25 cellular contexts compared by ENCODE assay signal in the genomic region with DNA sequence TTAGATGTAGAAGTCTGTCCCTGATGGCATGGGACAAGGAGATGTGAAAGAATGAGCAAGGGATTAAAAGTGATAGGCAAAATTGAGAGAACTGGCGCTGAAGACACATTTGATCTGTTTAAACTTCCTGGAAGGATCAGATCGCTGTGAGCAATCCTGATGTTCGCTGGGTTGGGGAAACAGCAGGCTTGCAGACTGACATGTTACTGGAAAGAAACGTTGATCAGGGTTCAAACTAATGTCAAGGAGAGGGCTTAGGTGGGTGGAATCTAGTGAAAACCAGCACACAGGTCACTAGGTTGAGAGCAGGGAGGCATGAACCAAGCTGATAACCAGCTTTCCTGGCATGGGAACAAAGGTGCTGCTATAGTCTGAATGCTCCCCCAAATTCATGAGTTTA. TPM values are rescaled to one million over a fixed set of nuclear protein-coding genes. Genes with fewer than 3 reads are reported as not detected.
DNase-seq lines count a peak whose midpoint lies in the region; ATAC-seq, FAIRE-seq and TF ChIP-seq lines count a peak whose summit lies in the region.
"Had no signal": no experiment of that assay in that cellular context is flagged by ENCODE, and none has a peak within 500 bp of the region (broad histone marks: within the 10 kb centered on the region; RNA-seq: fewer than 3 reads in every experiment).

No MANE protein-coding gene starts in this region.

- no peaks in the 10 kb centered on the region for H3K9me2 ChIP-seq in PC-3 (replicated peaks; ENCODE audit: low read length)

- peak overlapping the region; percentile 56 for H3K27ac Mint-ChIP-seq in Caco-2 (ENCODE audit: unreplicated experiment)
- no peak overlapping the region for H3K27ac Mint-ChIP-seq in CD4-positive, alpha-beta T cell
- H3K27ac Mint-ChIP-seq: CD8-positive, alpha-beta memory T cell; GM23338; HFFc6 had no signal

- no peaks in the 10 kb centered on the region for H3K79me2 ChIP-seq in PC-3 (ENCODE audit: low read length)
- H3K79me2 ChIP-seq in HepG2 (ENCODE audit: insufficient read depth, low read length) = no peaks in the 10 kb centered on the region

- POLR2A ChIA-PET in Caco-2 (lab: Charles Lee) (interaction anchor here (1.2 kb wide), 1 partner anchor 11 kb away, joined by 4 read pairs; no protein-coding TSS in a partner anchor), PC-3 (lab: Charles Lee; ENCODE audit: unreplicated experiment) (interaction anchor here (0.6 kb wide), 1 partner anchor 336 kb away, joined by 7 read pairs; no protein-coding TSS in a partner anchor), HepG2 (lab: Yijun Ruan, JAX) (no interaction called here)
- POLR2A ChIA-PET in CD4-positive, alpha-beta T cell (lab: Charles Lee) = interaction anchor here (1.2 to 2.2 kb wide), 3 partner anchors 11 to 651 kb away, joined by 3 to 7 read pairs (median 4); no protein-coding TSS in a partner anchor

- 5% methylated on average over 4 of the region's 4 CpGs for WGBS in HepG2 (ENCODE audit: low lambda C conversion rate)

- H3K9me3 Mint-ChIP-seq in Caco-2 (ENCODE audit: unreplicated experiment) = no peaks in the 10 kb centered on the region
- H3K9me3 Mint-ChIP-seq in CD4-positive, alpha-beta T cell = no peaks in the 10 kb centered on the region
- H3K9me3 Mint-ChIP-seq: CD4-positive, CD25-positive, alpha-beta regulatory T cell; HFFc6 had no signal

- peaks cover 22% of the 10 kb centered on the region for H3K4me1 Mint-ChIP-seq in Caco-2 (ENCODE audit: low read depth, unreplicated experiment)
- H3K4me1 Mint-ChIP-seq in CD4-positive, alpha-beta T cell (ENCODE audit: low read depth) = peaks cover 34% of the 10 kb centered on the region

- H3K4me3 Mint-ChIP-seq in Caco-2 (ENCODE audit: unreplicated experiment) = peak overlapping the region; percentile 5
- H3K4me3 Mint-ChIP-seq in CD4-positive, alpha-beta T cell = no peak overlapping the region
- H3K4me3 Mint-ChIP-seq: CD4-positive, CD25-positive, alpha-beta regulatory T cell; GM23338; HFFc6 had no signal

- H4K20me1 ChIP-seq in BLaER1 (no peaks in the 10 kb centered on the region), PC-3 (ENCODE audit: low read length) (no peaks in the 10 kb centered on the region), HepG2 (ENCODE audit: insufficient read depth, low read length) (no peaks in the 10 kb centered on the region)

- H3K27ac ChIP-seq in BLaER1 = no peak overlapping the region
- H3K27ac ChIP-seq in PC-3 (ENCODE audit: low read length) = peak overlapping the region; percentile 98
- no peak overlapping the region for H3K27ac ChIP-seq in HepG2 (ENCODE audit: extremely low read length, insufficient read depth, low read length)
- no peak overlapping the region for H3K27ac ChIP-seq in CD4-positive, alpha-beta T cell (ENCODE audit: low read depth, low read length)
- H3K27ac ChIP-seq: A549, C4-2B had no signal

- H3K9ac ChIP-seq in BLaER1 (no peak overlapping the region), PC-3 (ENCODE audit: low read length) (peak overlapping the region; percentile 71; the same call in 1 of the 2 replicates), HepG2 (ENCODE audit: insufficient read depth, low read depth, low read length) (no peak overlapping the region)

- peaks cover 5% of the 10 kb centered on the region for H3K36me3 Mint-ChIP-seq in Caco-2 (ENCODE audit: insufficient read depth, unreplicated experiment)
- H3K36me3 Mint-ChIP-seq in CD4-positive, alpha-beta T cell (ENCODE audit: low read depth) = no peaks in the 10 kb centered on the region
- H3K36me3 Mint-ChIP-seq: CD4-positive, CD25-positive, alpha-beta regulatory T cell had no signal

- H3K4me1 ChIP-seq in BLaER1 = peaks cover 15% of the 10 kb centered on the region
- peaks cover 53% of the 10 kb centered on the region for H3K4me1 ChIP-seq in Caco-2
- peaks cover 60% of the 10 kb centered on the region for H3K4me1 ChIP-seq in PC-3 (ENCODE audit: insufficient read depth, low read length)
- peaks cover 62% of the 10 kb centered on the region for H3K4me1 ChIP-seq in HepG2 (ENCODE audit: insufficient read depth, low read length)
- H3K4me1 ChIP-seq: HAP-1 had no signal

- H3K36me3 ChIP-seq in BLaER1 (no peaks in the 10 kb centered on the region), Caco-2 (ENCODE audit: control insufficient read depth, insufficient read depth, low read length) (no peaks in the 10 kb centered on the region), PC-3 (ENCODE audit: low read depth, low read length) (no peaks in the 10 kb centered on the region), HepG2 (replicated peaks in 1 of 2; ENCODE audit: control insufficient read depth in 1 of 2, insufficient read depth in 2 of 2, low read length in 2 of 2) (no peaks in the 10 kb centered on the region)
- H3K36me3 ChIP-seq: BE2C, HAP-1 had no signal

- H3K4me3 ChIP-seq in BLaER1 (no peak overlapping the region), Caco-2 (ENCODE audit: low read depth, low read length) (no peak overlapping the region), PC-3 (ENCODE audit: low read length) (no peak overlapping the region), HepG2 (replicated peaks in 1 of 3; ENCODE audit: insufficient read depth in 1 of 3, low read depth in 2 of 3, low read length in 3 of 3) (no peak overlapping the region)
- H3K4me3 ChIP-seq: A549, GM23338, HAP-1 had no signal

- no TSS peak for BruUV-seq in Caco-2 (replicated peaks; lab: Mats Ljungman, UMichigan)
- BruUV-seq in PC-3 (replicated peaks; lab: Mats Ljungman, UMichigan) = no TSS peak
- BruUV-seq in HepG2 (replicated peaks; lab: Mats Ljungman, UMichigan) = no TSS peak

- H3F3A ChIP-seq in PC-3 (ENCODE audit: low read length, unreplicated experiment) = peaks cover 5% of the 10 kb centered on the region

- H3K4me2 ChIP-seq in BLaER1 (peak overlapping the region; percentile 50; the same call in 1 of the 2 replicates), PC-3 (ENCODE audit: low read length) (no peak overlapping the region), HepG2 (ENCODE audit: low read depth, low read length) (no peak overlapping the region; the same call in 1 of the 2 replicates)
- H3K4me2 ChIP-seq: A549, GM23338 had no signal

- TF ChIP-seq POLR2A in HepG2 (IDR thresholded peaks at IDR 0.05; ENCODE audit: insufficient read depth in 1 of 2, low read depth in 2 of 2, low read length in 2 of 2) (no peak), GM12891 (IDR thresholded peaks at IDR 0.05; ENCODE audit: low read depth, low read length) (no peak)

- in situ Hi-C loops in HepG2 (cut with HindIII; ENCODE audit: extremely low pct_ligation_motif_present, low pct_unique_long_range_greater_than_20kb) = loop anchor here (5.0 kb wide), 1 partner anchor 34 kb away; the partner anchor contains the start of gene SPTSSB

- CTCF ChIA-PET in Caco-2 (lab: Charles Lee) = no interaction called here
- CTCF ChIA-PET in PC-3 (lab: Charles Lee) = no interaction called here
- CTCF ChIA-PET in HepG2 (lab: Yijun Ruan, JAX; ENCODE audit: low intra/inter-chr PET ratio, low total read pairs) = interaction anchor here (1.1 kb wide), 1 partner anchor 132 kb away, joined by 3 read pairs; no protein-coding TSS in a partner anchor
- CTCF ChIA-PET in CD4-positive, alpha-beta T cell (lab: Charles Lee) = no interaction called here

- no peaks in the 10 kb centered on the region for H3K27me3 Mint-ChIP-seq in Caco-2 (ENCODE audit: insufficient read depth, unreplicated experiment)
- no peaks in the 10 kb centered on the region for H3K27me3 Mint-ChIP-seq in CD4-positive, alpha-beta T cell

- H3K9me3 ChIP-seq in BLaER1 (peaks cover 10% of the 10 kb centered on the region; the same call in 1 of the 2 replicates), Caco-2 (no peaks in the 10 kb centered on the region; the same call in none of the 2 replicates), PC-3 (ENCODE audit: low read length) (no peaks in the 10 kb centered on the region), HepG2 (ENCODE audit: low read length) (no peaks in the 10 kb centered on the region)
- H3K9me3 ChIP-seq in CD4-positive, alpha-beta T cell (ENCODE audit: control insufficient read depth, low read length) = no peaks in the 10 kb centered on the region
- H3K9me3 ChIP-seq: A549, BE2C, HAP-1 had no signal

- DNase-seq in Caco-2 (no peak), PC-3 (no peak), HepG2 (ENCODE audit: low spot score) (no peak), GM12891 (ENCODE audit: insufficient read length, low spot score) (no peak), LoVo (ENCODE audit: low spot score) (no peak)
- DNase-seq in CD4-positive, alpha-beta T cell = no peak
- DNase-seq: 8988T, ACHN, BE2C, Calu3, DMS79 treated with DMSO at 0.1 percent for 48 hours, GF-D8, HFFc6 had no signal

- H2AFZ ChIP-seq in PC-3 (ENCODE audit: low read length) = no peak overlapping the region
- no peak overlapping the region for H2AFZ ChIP-seq in HepG2 (ENCODE audit: low read length)
- H2AFZ ChIP-seq: GM23338 had no signal

- TF ChIP-seq EP300 in HepG2 (IDR thresholded peaks at IDR 0.05; ENCODE audit: low read depth in 2 of 2, low read length in 2 of 2) (no peak), HepG2 (CRISPR knock-in tag; IDR thresholded peaks at IDR 0.05; ENCODE audit: borderline replicate concordance) (no peak)

- H3K27me3 ChIP-seq in BLaER1 = no peaks in the 10 kb centered on the region
- no peaks in the 10 kb centered on the region for H3K27me3 ChIP-seq in Caco-2 (replicated peaks; ENCODE audit: control insufficient read depth, insufficient read depth, low read length)
- no peaks in the 10 kb centered on the region for H3K27me3 ChIP-seq in PC-3 (ENCODE audit: low read length)
- H3K27me3 ChIP-seq in HepG2 (ENCODE audit: control insufficient read depth in 1 of 2, insufficient read depth in 2 of 2, low read length in 2 of 2) = no peaks in the 10 kb centered on the region; a peak in 2 of 5 replicates
- no peaks in the 10 kb centered on the region for H3K27me3 ChIP-seq in CD4-positive, alpha-beta T cell (ENCODE audit: control insufficient read depth, insufficient read depth, low read length)
- H3K27me3 ChIP-seq: BE2C had no signal

- intact Hi-C loops in Caco-2 (cut with micrococcal nuclease; ENCODE audit: unreplicated experiment) = no loop called here
- intact Hi-C loops in PC-3 (cut with micrococcal nuclease) = loop anchor here (5.0 kb wide), 2 partner anchors 184 to 309 kb away; partner anchors contain the start of gene NMD3
- intact Hi-C loops in HepG2 (cut with micrococcal nuclease; ENCODE audit: unreplicated experiment) = loop anchor here (5.0 kb wide), 2 partner anchors 34 to 309 kb away; partner anchors contain the start of gene SPTSSB
- intact Hi-C loops in CD4-positive, alpha-beta T cell (cut with DNase I, micrococcal nuclease) = loop anchor here in 1 of 2 experiments (5.0 kb wide), 1 partner anchor 699 kb away; no protein-coding TSS in a partner anchor

- TF ChIP-seq CTCF in Caco-2 (IDR thresholded peaks at IDR 0.05; ENCODE audit: insufficient read depth in 1 of 2, low read depth in 1 of 2, low read length in 1 of 2, severe bottlenecking in 1 of 2, unreplicated experiment in 1 of 2) = no peak
- TF ChIP-seq CTCF in PC-3 (conservative IDR thresholded peaks at IDR 0.05; ENCODE audit: low read depth, low read length) = no peak
- TF ChIP-seq CTCF in HepG2 (CRISPR knock-in tag; IDR thresholded peaks at IDR 0.05) = no peak
- TF ChIP-seq CTCF in CD4-positive, alpha-beta T cell (IDR thresholded peaks at IDR 0.05) = no peak

- TF ChIP-seq RAD21 in HepG2 (CRISPR knock-in tag; IDR thresholded peaks at IDR 0.05) = no peak

- ATAC-seq in PC-3 = no peak
- ATAC-seq in HepG2 = no peak
- no peak for ATAC-seq in CD4-positive, alpha-beta T cell (ENCODE audit: poor library complexity)
- ATAC-seq in HG03565 (IDR thresholded peaks at IDR 0.05; ENCODE audit: unreplicated experiment) = no peak
- ATAC-seq: A549, GM23338 had no signal

- FAIRE-seq in HepG2 (lab: Jason Lieb, UNC) = no peak
- FAIRE-seq in GM12891 (lab: Jason Lieb, UNC) = no peak
- FAIRE-seq: A549, GM12892, H54 had no signal

RNA-seq across cellular contexts. Expression of gene SPTSSB, which starts 34.5 kb away (rescaled TPM):
- total RNA-seq in Caco-2 (2022) = 45.9 and 51.6 TPM in 2 replicates
- total RNA-seq in PC-3 (2014; rRNA removed) = 78.0 and 144 TPM in 2 replicates
- total RNA-seq in HepG2 (2016; rRNA removed; fragmentation: Illumina TruSeq; extraction: Trizol) = 0.51 and 0.84 TPM in 2 replicates
- total RNA-seq in HepG2 (2016; cell fraction: cytosol; rRNA removed; fragmentation: Illumina TruSeq; extraction: Trizol; ENCODE audit: low read depth) = not detected in 2 replicates
- total RNA-seq in HepG2 (2016; cell fraction: insoluble cytoplasmic fraction; rRNA removed; fragmentation: Illumina TruSeq; extraction: Trizol) = 0.25 and 0.37 TPM in 2 replicates
- 0.59 and 1.9 TPM in 2 replicates for total RNA-seq in HepG2 (2016; cell fraction: membrane; rRNA removed; fragmentation: Illumina TruSeq; extraction: Trizol)
- total RNA-seq in HepG2 (2016; cell fraction: nucleus; rRNA removed; fragmentation: Illumina TruSeq; extraction: Trizol) = 0.28 TPM in 1 of 2 replicates, not detected in the other
- polyA plus RNA-seq in HepG2 (2011; rRNA removed) = 2.4 and 4.2 TPM in 2 replicates
- polyA plus RNA-seq in HepG2 (2011; cell fraction: cytosol; rRNA removed) = 0.42 and 0.58 TPM in 2 replicates
- 0.19 and 0.39 TPM in 2 replicates for polyA plus RNA-seq in HepG2 (2011; cell fraction: nucleus; rRNA removed)
- polyA plus RNA-seq in HepG2 (2012) = 0.05 and 0.32 TPM in 2 replicates
- polyA plus RNA-seq in HepG2 (2016; cell fraction: cytosol; fragmentation: Illumina TruSeq; extraction: Trizol; ENCODE audit: low read depth) = 0.10 and 0.24 TPM in 2 replicates
- 0.10 and 0.25 TPM in 2 replicates for polyA plus RNA-seq in HepG2 (2016; cell fraction: insoluble cytoplasmic fraction; fragmentation: Illumina TruSeq; extraction: Trizol; ENCODE audit: low read depth)
- 0.56 and 0.58 TPM in 2 replicates for polyA plus RNA-seq in HepG2 (2016; cell fraction: membrane; fragmentation: Illumina TruSeq; extraction: Trizol; ENCODE audit: low read depth)
- 0.29 and 1.9 TPM in 2 replicates for polyA plus RNA-seq in HepG2 (2016; cell fraction: nucleus; fragmentation: Illumina TruSeq; extraction: Trizol; ENCODE audit: insufficient read depth, low read depth)
- 0.12 TPM in 1 of 2 replicates, not detected in the other for polyA minus RNA-seq in HepG2 (2011; rRNA and poly(A)+ RNA removed; ENCODE audit: low replicate concordance)
- polyA minus RNA-seq in HepG2 (2011; cell fraction: cytosol; rRNA and poly(A)+ RNA removed) = not detected in 2 replicates
- polyA minus RNA-seq in HepG2 (2011; cell fraction: nucleus; rRNA and poly(A)+ RNA removed) = 2.4 and 4.0 TPM in 2 replicates
- total RNA-seq in CD4-positive, alpha-beta T cell = under 1 TPM in 1 of 2 experiments, not detected in 1; 0.11 TPM
- polyA plus RNA-seq in GM12891 (2012; ENCODE audit: low read depth, missing spikeins) = not detected
- total RNA-seq: CD4-positive, CD25-positive, alpha-beta regulatory T cell; CD8-positive, alpha-beta memory T cell; Daoy; G401; HFFc6 had no signal

Comparison
In these comparisons a context has a peak if more than half of its experiments do, and no peak if none do; other contexts are left out.
1. RNA of gene SPTSSB, which starts 34.5 kb away (total RNA-seq): 78.0 to 144 TPM in PC-3 and 45.9 to 51.6 TPM in Caco-2; 0.25 to 1.9 TPM in HepG2 and 0.11 TPM in CD4-positive, alpha-beta T cell; every median in the first group is over 10 times any median in the second.